26 cellular contexts compared by ENCODE assay signal in genomic region chr11:13222285-13222684, GRCh38. TPM values are rescaled to one million over a fixed set of nuclear protein-coding genes. Genes with fewer than 3 reads are reported as not detected.
A peak's percentile ranks its signal among the peaks of the same experiment; 100 is the strongest.
DNase-seq lines count a peak whose midpoint lies in the region; ATAC-seq, FAIRE-seq and TF ChIP-seq lines count a peak whose summit lies in the region.
"Had no signal": no experiment of that assay in that cellular context is flagged by ENCODE, and none has a peak within 500 bp of the region (broad histone marks: within the 10 kb centered on the region; RNA-seq: fewer than 3 reads in every experiment).

No MANE protein-coding gene starts in this region.

- H3K4me3 Mint-ChIP-seq in endodermal cell = no peak overlapping the region
- H3K4me3 Mint-ChIP-seq: activated CD4-positive, alpha-beta T cell treated with anti-CD3 and anti-CD28 coated beads, Interleukin-2, amount 10 ng/mL, durations not matched to agents 24 days and 14 days; nephron progenitor cell had no signal

- FAIRE-seq in small intestine (lab: Jason Lieb, UNC) = no peak
- FAIRE-seq: K562 had no signal

- POLR2A ChIA-PET in Panc1 (lab: Charles Lee) = no interaction called here

- BruUV-seq in Panc1 (replicated peaks; lab: Mats Ljungman, UMichigan) = no TSS peak

- H3K36me3 ChIP-seq in Panc1 (ENCODE audit: control insufficient read depth, insufficient read depth, low read length) = no peaks in the 10 kb centered on the region
- H3K36me3 ChIP-seq in endodermal cell (ENCODE audit: control insufficient read depth, insufficient read depth, low read length) = no peaks in the 10 kb centered on the region
- H3K36me3 ChIP-seq in mesodermal cell (ENCODE audit: control insufficient read depth, insufficient read depth, low read length) = no peaks in the 10 kb centered on the region
- H3K36me3 ChIP-seq in small intestine (ENCODE audit: control insufficient read depth in 2 of 2, insufficient read depth in 2 of 2, low read length in 2 of 2) = no peaks in the 10 kb centered on the region
- H3K36me3 ChIP-seq: BLaER1 treated with 17β-estradiol and CSF1 and Interleukin-3, amounts not matched to agents 10 nM and 100 nM; esophagus muscularis mucosa; gastrocnemius medialis; prostate gland had no signal

- peak overlapping the region; percentile 27 for H3K9ac ChIP-seq in endodermal cell (ENCODE audit: extremely low read depth, low read length, poor library complexity, severe bottlenecking)
- H3K9ac ChIP-seq: BLaER1 treated with 17β-estradiol and CSF1 and Interleukin-3, amounts not matched to agents 10 nM and 100 nM had no signal

- 56 to 66% methylated on average over 3 of the region's 3 CpGs for WGBS in endodermal cell (ENCODE audit: insufficient coverage in 1 of 2, insufficient read length in 1 of 2), 2 experiments
- WGBS in mesodermal cell (ENCODE audit: insufficient coverage in 2 of 2), 2 experiments = 56 to 73% methylated on average over 2 to 3 of the region's 3 CpGs
- 76 to 93% (median 82%) methylated on average over 3 of the region's 3 CpGs for WGBS in small intestine, 3 donors

- H3K4me1 ChIP-seq in Panc1 (ENCODE audit: control insufficient read depth, insufficient read depth, low read length) (no peaks in the 10 kb centered on the region), endodermal cell (ENCODE audit: control insufficient read depth, insufficient read depth, low read length) (peaks cover 17% of the 10 kb centered on the region), mesodermal cell (ENCODE audit: control insufficient read depth, insufficient read depth, low read length, poor library complexity, severe bottlenecking) (peaks cover 44% of the 10 kb centered on the region), small intestine (ENCODE audit: control insufficient read depth in 2 of 2, insufficient read depth in 1 of 2, low read depth in 1 of 2, low read length in 1 of 2) (no peaks in the 10 kb centered on the region)
- H3K4me1 ChIP-seq: Caco-2, gastrocnemius medialis, prostate gland had no signal

- H3K4me3 ChIP-seq in Panc1 (ENCODE audit: low read depth in 2 of 2, low read length in 2 of 2) (no peak overlapping the region), endodermal cell (ENCODE audit: low read length) (no peak overlapping the region), mesodermal cell (ENCODE audit: extremely low read depth, insufficient read depth, low read length, poor library complexity, severe bottlenecking) (no peak overlapping the region), small intestine (ENCODE audit: low read depth in 1 of 2, low read length in 2 of 2) (no peak overlapping the region)
- H3K4me3 ChIP-seq: BLaER1 treated with 17β-estradiol and CSF1 and Interleukin-3, amounts not matched to agents 10 nM and 100 nM; esophagus muscularis mucosa; gastrocnemius medialis; K562; mucosa of descending colon; prostate gland had no signal

- in situ Hi-C loops in Panc1 (cut with HindIII; ENCODE audit: low pct_unique_long_range_greater_than_20kb, low sequenced_read_pairs) (no loop called here), GM13976 (cut with MboI; ENCODE audit: low sequenced_read_pairs, unreplicated experiment) (no loop called here)

- H3K4me1 Mint-ChIP-seq in endodermal cell = peaks cover 25% of the 10 kb centered on the region
- H3K4me1 Mint-ChIP-seq: activated CD4-positive, alpha-beta T cell treated with anti-CD3 and anti-CD28 coated beads, Interleukin-2, amount 10 ng/mL, durations not matched to agents 24 days and 14 days had no signal

- H3K27ac ChIP-seq in Panc1 (ENCODE audit: low read length) (no peak overlapping the region), endodermal cell (ENCODE audit: low read depth, low read length) (peak overlapping the region; percentile 21), mesodermal cell (ENCODE audit: low read depth, low read length, severe bottlenecking) (peak overlapping the region; percentile 67), small intestine (ENCODE audit: low read depth in 1 of 2, low read length in 1 of 2) (no peak overlapping the region)
- H3K27ac ChIP-seq: BLaER1 treated with 17β-estradiol and CSF1 and Interleukin-3, amounts not matched to agents 10 nM and 100 nM; esophagus muscularis mucosa; gastrocnemius medialis; prostate gland had no signal

- DNase-seq in EH (ENCODE audit: low read depth) (peak; percentile 17), Panc1 (ENCODE audit: low read depth, low spot score) (no peak), endodermal cell (peak; percentile 58), NCI-H1694 (lab: John Stamatoyannopoulos, UW) (no peak), small intestine (no peak), left cardiac atrium (no peak), GM13976 (ENCODE audit: low spot score) (no peak)
- DNase-seq: ACHN; activated CD4-positive, alpha-beta T cell treated with anti-CD3 and anti-CD28 coated beads, Interleukin-2, amount 10 ng/mL, durations not matched to agents 24 days and 14 days; Caco-2; effector CD4-positive, alpha-beta T cell; gastrocnemius medialis; HCEC 1CT; mucosa of descending colon; NCI-H1436 treated with DMSO at 0.1 percent for 48 hours; NCI-H2171 treated with DMSO at 0.1 percent for 48 hours; NCI-H526 treated with DMSO at 0.1 percent for 48 hours; nephron progenitor cell; SHP77 treated with DMSO at 0.1 percent for 48 hours; T-helper 1 cell had no signal

- ATAC-seq in Panc1 = peak; percentile 51
- ATAC-seq in left cardiac atrium = no peak
- ATAC-seq: activated naive CD4-positive, alpha-beta T cell treated with anti-CD3 and anti-CD28 coated beads, Interleukin-2, amount 50 U/mL, for 72 hours; gastrocnemius medialis; K562; mucosa of descending colon had no signal

- H3K27me3 ChIP-seq in Panc1 (ENCODE audit: control insufficient read depth, insufficient read depth, low read length) (peaks cover 3% of the 10 kb centered on the region; the same call in 1 of the 2 replicates), endodermal cell (ENCODE audit: control insufficient read depth, insufficient read depth, low read length, poor library complexity, severe bottlenecking) (peaks cover 4% of the 10 kb centered on the region), small intestine (ENCODE audit: control insufficient read depth in 2 of 2, insufficient read depth in 2 of 2, low read length in 2 of 2) (no peaks in the 10 kb centered on the region)
- H3K27me3 ChIP-seq: BLaER1 treated with 17β-estradiol and CSF1 and Interleukin-3, amounts not matched to agents 10 nM and 100 nM; esophagus muscularis mucosa; gastrocnemius medialis had no signal

- H3K36me3 Mint-ChIP-seq in endodermal cell (ENCODE audit: low read depth) = no peaks in the 10 kb centered on the region
- H3K36me3 Mint-ChIP-seq: activated naive CD4-positive, alpha-beta T cell treated with anti-CD3 and anti-CD28 coated beads, Interleukin-2, amount 50 U/mL, for 72 hours had no signal

- intact Hi-C loops in Panc1 (cut with micrococcal nuclease; ENCODE audit: unreplicated experiment) (no loop called here), left cardiac atrium (cut with DNase I) (no loop called here)

- H3K9me3 Mint-ChIP-seq in endodermal cell = peaks cover 1% of the 10 kb centered on the region
- H3K9me3 Mint-ChIP-seq: activated naive CD4-positive, alpha-beta T cell treated with anti-CD3 and anti-CD28 coated beads, Interleukin-2, amount 50 U/mL, for 72 hours; nephron progenitor cell had no signal

- H3K9me3 ChIP-seq in Panc1 (ENCODE audit: control insufficient read depth, insufficient read depth, low read depth, low read length) (no peaks in the 10 kb centered on the region), endodermal cell (ENCODE audit: control insufficient read depth, low read length) (no peaks in the 10 kb centered on the region), mesodermal cell (ENCODE audit: control insufficient read depth, low read length) (no peaks in the 10 kb centered on the region), small intestine (ENCODE audit: control insufficient read depth, low read depth) (no peaks in the 10 kb centered on the region)
- H3K9me3 ChIP-seq: BLaER1 treated with 17β-estradiol and CSF1 and Interleukin-3, amounts not matched to agents 10 nM and 100 nM; Caco-2; esophagus muscularis mucosa; gastrocnemius medialis; mucosa of descending colon; prostate gland had no signal

- H3K27ac Mint-ChIP-seq in endodermal cell = peak overlapping the region; percentile 37
- H3K27ac Mint-ChIP-seq: activated CD4-positive, alpha-beta T cell treated with anti-CD3 and anti-CD28 coated beads, Interleukin-2, amount 10 ng/mL, durations not matched to agents 24 days and 14 days; activated naive CD4-positive, alpha-beta T cell treated with anti-CD3 and anti-CD28 coated beads, Interleukin-2, amount 50 U/mL, for 72 hours had no signal

- CTCF ChIA-PET in Panc1 (lab: Charles Lee) = no interaction called here

- peaks cover 22% of the 10 kb centered on the region for H3K27me3 Mint-ChIP-seq in endodermal cell (ENCODE audit: insufficient read depth)

- no peak for TF ChIP-seq CTCF in Panc1 (IDR thresholded peaks at IDR 0.05)
- no peak for TF ChIP-seq CTCF in endodermal cell (conservative IDR thresholded peaks at IDR 0.05)
- no peak for TF ChIP-seq CTCF in GM13976 (IDR thresholded peaks at IDR 0.05; ENCODE audit: borderline replicate concordance, control extremely low read depth, extremely low read depth, insufficient read depth, missing control alignments)

RNA-seq across cellular contexts. Expression of gene BMAL1, which starts 55.3 kb away (rescaled TPM):
- total RNA-seq in Panc1 (2021; ENCODE audit: unreplicated experiment) (9.3 TPM), endodermal cell (1 to 10 TPM; 3.7 to 7.2 TPM), left cardiac atrium (10 to 100 TPM in 1 of 2 donors, 1 to 10 TPM in 1; 7.8 to 17.0 TPM)
- polyA plus RNA-seq in Panc1 (2012; ENCODE audit: insufficient read length) = 3.7 TPM
- polyA plus RNA-seq in endodermal cell (2013, experiment 1 of 2) = 4.3 TPM
- 5.7 TPM for polyA plus RNA-seq in endodermal cell (2013, experiment 2 of 2)
- polyA plus RNA-seq in mesodermal cell (2013, experiment 1 of 2) = 9.7 TPM
- 9.6 TPM for polyA plus RNA-seq in mesodermal cell (2013, experiment 2 of 2)
- polyA plus RNA-seq in small intestine = 10 to 100 TPM in 2 of 3 donors, 1 to 10 TPM in 1; 8.1 to 18.3 (median 11.9) TPM

Comparison
In these comparisons a context has a peak if more than half of its experiments do, and no peak if none do; other contexts are left out.
1. DNase-seq: peak in EH (single experiment) and endodermal cell (single experiment); none in Panc1 (single experiment), NCI-H1694 (single experiment), small intestine (single experiment), left cardiac atrium (single experiment) and GM13976 (single experiment).
2. H3K27ac ChIP-seq: peak in endodermal cell (single experiment) and mesodermal cell (single experiment); none in Panc1 (single experiment) and small intestine (0 of 2).